13 cellular contexts compared by ENCODE assay signal in genomic region chr19:17363852-17364605, GRCh38. TPM values are rescaled to one million over a fixed set of nuclear protein-coding genes. Genes with fewer than 3 reads are reported as not detected.
A peak's percentile ranks its signal among the peaks of the same experiment; 100 is the strongest.
DNase-seq lines count a peak whose midpoint lies in the region; ATAC-seq, FAIRE-seq and TF ChIP-seq lines count a peak whose summit lies in the region.
"Not testable (repeated sequence)": the region's sequence is repeated elsewhere in the genome, so short reads cannot be mapped to it uniquely, and the experiment has no call there.
"Had no signal": no experiment of that assay in that cellular context is flagged by ENCODE, and none has a peak within 500 bp of the region (broad histone marks: within the 10 kb centered on the region; RNA-seq: fewer than 3 reads in every experiment).

No MANE protein-coding gene starts in this region.

- not testable (repeated sequence) for H3K9me3 ChIP-seq in HEK293 (ENCODE audit: control insufficient read depth, insufficient read depth, low read depth, low read length); HepG2 (ENCODE audit: low read length); neural progenitor cell (ENCODE audit: low read depth)

- not testable (repeated sequence) for H2AFZ ChIP-seq in HepG2 (ENCODE audit: low read length); neural progenitor cell (replicated peaks)

- H3K4me1 ChIP-seq in HEK293 (ENCODE audit: control insufficient read depth, insufficient read depth, low read length); HepG2 (ENCODE audit: insufficient read depth, low read length); neural progenitor cell: not testable (repeated sequence)

- H3K27ac ChIP-seq in HEK293 (ENCODE audit: extremely low read depth, low read depth, low read length); HepG2 (ENCODE audit: extremely low read length, insufficient read depth, low read length); neural progenitor cell: not testable (repeated sequence)

- not testable (repeated sequence) for DNase-seq in WTC11 (ENCODE audit: low spot score); endothelial cell (ENCODE audit: low spot score); HepG2 (ENCODE audit: low spot score); neural progenitor cell (ENCODE audit: low spot score)

- WGBS in HepG2 (ENCODE audit: low lambda C conversion rate): 50% methylated on average over 20 of the region's 20 CpGs

- TF ChIP-seq POLR2A in HepG2 (IDR thresholded peaks at IDR 0.05; ENCODE audit: insufficient read depth in 1 of 2, low read depth in 2 of 2, low read length in 2 of 2): not testable (repeated sequence)

- H3K4me1 Mint-ChIP-seq in WTC11, neural progenitor cell: not testable (repeated sequence)
- H3K4me1 Mint-ChIP-seq in endothelial cell (ENCODE audit: unreplicated experiment): peaks cover 34% of the 10 kb centered on the region

- not testable (repeated sequence) for H3K27ac Mint-ChIP-seq in WTC11, neural progenitor cell
- H3K27ac Mint-ChIP-seq in endothelial cell (ENCODE audit: unreplicated experiment): peak overlapping the region; percentile 62

- not testable (repeated sequence) for H3K4me3 ChIP-seq in HEK293 (ENCODE audit: low read depth, low read length); HepG2 (replicated peaks in 1 of 3; ENCODE audit: insufficient read depth in 1 of 3, low read depth in 2 of 3, low read length in 3 of 3); neural progenitor cell

- H3K79me2 ChIP-seq in HepG2 (ENCODE audit: insufficient read depth, low read length); neural progenitor cell (ENCODE audit: low read depth): not testable (repeated sequence)

- BruUV-seq in HepG2 (replicated peaks; lab: Mats Ljungman, UMichigan): not testable (repeated sequence)

- H3F3A ChIP-seq in neural progenitor cell (ENCODE audit: low read depth): not testable (repeated sequence)

- not testable (repeated sequence) for H3K36me3 Mint-ChIP-seq in WTC11, neural progenitor cell
- peaks cover 56% of the 10 kb centered on the region for H3K36me3 Mint-ChIP-seq in endothelial cell (ENCODE audit: low read depth, unreplicated experiment)

- TF ChIP-seq CTCF in HEK293 (tag by site-specific recombination; IDR thresholded peaks at IDR 0.05); WTC11 (IDR thresholded peaks at IDR 0.05); endothelial cell (IDR thresholded peaks at IDR 0.05; ENCODE audit: unreplicated experiment); HepG2 (CRISPR knock-in tag; IDR thresholded peaks at IDR 0.05); neural progenitor cell (IDR thresholded peaks at IDR 0.05): not testable (repeated sequence)

- H3K27me3 Mint-ChIP-seq in WTC11 (ENCODE audit: low read depth); endothelial cell (ENCODE audit: unreplicated experiment): not testable (repeated sequence)
- peaks cover 12% of the 10 kb centered on the region for H3K27me3 Mint-ChIP-seq in neural progenitor cell (ENCODE audit: insufficient read depth, low read depth)

- not testable (repeated sequence) for H3K9ac ChIP-seq in HepG2 (ENCODE audit: insufficient read depth, low read depth, low read length); neural progenitor cell

- intact Hi-C loops in HepG2 (cut with micrococcal nuclease; ENCODE audit: unreplicated experiment): not testable (repeated sequence)

- H3K27me3 ChIP-seq in HepG2 (ENCODE audit: control insufficient read depth in 1 of 2, insufficient read depth in 2 of 2, low read length in 2 of 2): peaks cover 0 to 12% of the 10 kb centered on the region in 2 experiments; a peak in 3 of 5 replicates
- H3K27me3 ChIP-seq in neural progenitor cell: not testable (repeated sequence)

- TF ChIP-seq EP300 in HepG2 (IDR thresholded peaks at IDR 0.05; ENCODE audit: low read depth in 2 of 2, low read length in 2 of 2); HepG2 (CRISPR knock-in tag; IDR thresholded peaks at IDR 0.05; ENCODE audit: borderline replicate concordance): not testable (repeated sequence)

- TF ChIP-seq RAD21 in HepG2 (CRISPR knock-in tag; IDR thresholded peaks at IDR 0.05): not testable (repeated sequence)

- not testable (repeated sequence) for FAIRE-seq in HepG2 (lab: Jason Lieb, UNC)

- POLR2A ChIA-PET in HEK293 (lab: Yijun Ruan, JAX); WTC11 (lab: Charles Lee); HepG2 (lab: Yijun Ruan, JAX): not testable (repeated sequence)

- not testable (repeated sequence) for H3K36me3 ChIP-seq in HEK293 (ENCODE audit: control insufficient read depth in 2 of 2, insufficient read depth in 1 of 2, low read length in 2 of 2); HepG2 (replicated peaks in 1 of 2; ENCODE audit: control insufficient read depth in 1 of 2, insufficient read depth in 2 of 2, low read length in 2 of 2); neural progenitor cell

- H3K4me3 Mint-ChIP-seq in WTC11: not testable (repeated sequence)
- H3K4me3 Mint-ChIP-seq in endothelial cell (ENCODE audit: unreplicated experiment): peak overlapping the region; percentile 85
- H3K4me3 Mint-ChIP-seq in neural progenitor cell: peak overlapping the region; percentile 34

- in situ Hi-C loops in HepG2 (cut with HindIII; ENCODE audit: extremely low pct_ligation_motif_present, low pct_unique_long_range_greater_than_20kb): not testable (repeated sequence)

- CTCF ChIA-PET in HEK293 (lab: Yijun Ruan, JAX): interaction anchor here (0.6 to 0.7 kb wide), 2 partner anchors 158 to 572 kb away, joined by 3 read pairs; no protein-coding TSS in a partner anchor
- CTCF ChIA-PET in WTC11 (lab: Charles Lee): interaction anchor here (0.7 to 1.0 kb wide), 2 partner anchors 17 to 36 kb away, joined by 3 read pairs; no protein-coding TSS in a partner anchor
- CTCF ChIA-PET in HepG2 (lab: Yijun Ruan, JAX; ENCODE audit: low intra/inter-chr PET ratio, low total read pairs): not testable (repeated sequence)

- not testable (repeated sequence) for H3K9me3 Mint-ChIP-seq in WTC11; endothelial cell (ENCODE audit: unreplicated experiment); neural progenitor cell

- not testable (repeated sequence) for H4K20me1 ChIP-seq in HepG2 (ENCODE audit: insufficient read depth, low read length); neural progenitor cell (ENCODE audit: low read depth)

- not testable (repeated sequence) for H3K4me2 ChIP-seq in HepG2 (ENCODE audit: low read depth, low read length); neural progenitor cell

- not testable (repeated sequence) for ATAC-seq in WTC11, HepG2

RNA-seq across cellular contexts. Expression of gene PLVAP, which starts 13.1 kb away (rescaled TPM):
- total RNA-seq in WTC11 (2021): 0.11 to 0.27 TPM in 2 of 3 replicates, not detected in the other
- 1,569 TPM for total RNA-seq in endothelial cell (ENCODE audit: unreplicated experiment)
- not detected in 2 replicates for total RNA-seq in HepG2 (2016; rRNA removed; fragmentation: Illumina TruSeq; extraction: Trizol)
- not detected in 2 replicates for total RNA-seq in HepG2 (2016; cell fraction: cytosol; rRNA removed; fragmentation: Illumina TruSeq; extraction: Trizol; ENCODE audit: low read depth)
- total RNA-seq in HepG2 (2016; cell fraction: insoluble cytoplasmic fraction; rRNA removed; fragmentation: Illumina TruSeq; extraction: Trizol): not detected in 2 replicates
- total RNA-seq in HepG2 (2016; cell fraction: membrane; rRNA removed; fragmentation: Illumina TruSeq; extraction: Trizol): not detected in 2 replicates
- total RNA-seq in HepG2 (2016; cell fraction: nucleus; rRNA removed; fragmentation: Illumina TruSeq; extraction: Trizol): not detected in 2 replicates
- polyA plus RNA-seq in HepG2 (2011; rRNA removed): 0.26 TPM in 1 of 2 replicates, not detected in the other
- not detected in 2 replicates for polyA plus RNA-seq in HepG2 (2011; cell fraction: cytosol; rRNA removed)
- 0.26 and 0.58 TPM in 2 replicates for polyA plus RNA-seq in HepG2 (2011; cell fraction: nucleus; rRNA removed)
- not detected in 2 replicates for polyA plus RNA-seq in HepG2 (2012)
- not detected in 2 replicates for polyA plus RNA-seq in HepG2 (2016; cell fraction: cytosol; fragmentation: Illumina TruSeq; extraction: Trizol; ENCODE audit: low read depth)
- polyA plus RNA-seq in HepG2 (2016; cell fraction: insoluble cytoplasmic fraction; fragmentation: Illumina TruSeq; extraction: Trizol; ENCODE audit: low read depth): not detected in 2 replicates
- not detected in 2 replicates for polyA plus RNA-seq in HepG2 (2016; cell fraction: membrane; fragmentation: Illumina TruSeq; extraction: Trizol; ENCODE audit: low read depth)
- not detected in 2 replicates for polyA plus RNA-seq in HepG2 (2016; cell fraction: nucleus; fragmentation: Illumina TruSeq; extraction: Trizol; ENCODE audit: insufficient read depth, low read depth)
- polyA minus RNA-seq in HepG2 (2011; rRNA and poly(A)+ RNA removed; ENCODE audit: low replicate concordance): not detected in 2 replicates
- polyA minus RNA-seq in HepG2 (2011; cell fraction: cytosol; rRNA and poly(A)+ RNA removed): not detected in 2 replicates
- polyA minus RNA-seq in HepG2 (2011; cell fraction: nucleus; rRNA and poly(A)+ RNA removed): not detected in 2 replicates
- total RNA-seq in neural progenitor cell (ENCODE audit: low replicate concordance): 0.11 and 0.37 TPM in 2 replicates
- total RNA-seq: A172; B cell; Caco-2; Calu3; CD4-positive, alpha-beta T cell; CD8-positive, alpha-beta T cell had no signal
- polyA plus RNA-seq: A549, BJ had no signal

RNA-seq across cellular contexts. Expression of gene GTPBP3, which starts 26.7 kb away (rescaled TPM):
- 79.1 to 93.0 TPM (median 80.8 TPM) in 3 replicates for total RNA-seq in WTC11 (2021)
- total RNA-seq in endothelial cell (ENCODE audit: unreplicated experiment): 27.3 TPM
- 21.9 and 30.0 TPM in 2 replicates for total RNA-seq in HepG2 (2016; rRNA removed; fragmentation: Illumina TruSeq; extraction: Trizol)
- total RNA-seq in HepG2 (2016; cell fraction: cytosol; rRNA removed; fragmentation: Illumina TruSeq; extraction: Trizol; ENCODE audit: low read depth): 7.6 and 7.7 TPM in 2 replicates
- 20.5 and 30.8 TPM in 2 replicates for total RNA-seq in HepG2 (2016; cell fraction: insoluble cytoplasmic fraction; rRNA removed; fragmentation: Illumina TruSeq; extraction: Trizol)
- total RNA-seq in HepG2 (2016; cell fraction: membrane; rRNA removed; fragmentation: Illumina TruSeq; extraction: Trizol): 10.2 and 11.9 TPM in 2 replicates
- 21.2 and 29.1 TPM in 2 replicates for total RNA-seq in HepG2 (2016; cell fraction: nucleus; rRNA removed; fragmentation: Illumina TruSeq; extraction: Trizol)
- polyA plus RNA-seq in HepG2 (2011; rRNA removed): 17.5 and 19.4 TPM in 2 replicates
- 12.8 and 16.0 TPM in 2 replicates for polyA plus RNA-seq in HepG2 (2011; cell fraction: cytosol; rRNA removed)
- polyA plus RNA-seq in HepG2 (2011; cell fraction: nucleus; rRNA removed): 70.0 and 87.3 TPM in 2 replicates
- 18.4 and 23.1 TPM in 2 replicates for polyA plus RNA-seq in HepG2 (2012)
- polyA plus RNA-seq in HepG2 (2016; cell fraction: cytosol; fragmentation: Illumina TruSeq; extraction: Trizol; ENCODE audit: low read depth): 2.2 and 2.4 TPM in 2 replicates
- 28.4 and 29.4 TPM in 2 replicates for polyA plus RNA-seq in HepG2 (2016; cell fraction: insoluble cytoplasmic fraction; fragmentation: Illumina TruSeq; extraction: Trizol; ENCODE audit: low read depth)
- 6.0 and 6.4 TPM in 2 replicates for polyA plus RNA-seq in HepG2 (2016; cell fraction: membrane; fragmentation: Illumina TruSeq; extraction: Trizol; ENCODE audit: low read depth)
- 98.3 and 114 TPM in 2 replicates for polyA plus RNA-seq in HepG2 (2016; cell fraction: nucleus; fragmentation: Illumina TruSeq; extraction: Trizol; ENCODE audit: insufficient read depth, low read depth)
- 24.6 and 34.1 TPM in 2 replicates for polyA minus RNA-seq in HepG2 (2011; rRNA and poly(A)+ RNA removed; ENCODE audit: low replicate concordance)
- polyA minus RNA-seq in HepG2 (2011; cell fraction: cytosol; rRNA and poly(A)+ RNA removed): 13.8 and 14.8 TPM in 2 replicates
- 29.1 and 29.5 TPM in 2 replicates for polyA minus RNA-seq in HepG2 (2011; cell fraction: nucleus; rRNA and poly(A)+ RNA removed)
- total RNA-seq in neural progenitor cell (ENCODE audit: low replicate concordance): 13.2 and 47.6 TPM in 2 replicates

RNA-seq across cellular contexts. Expression of gene ANO8, which starts 29.4 kb away (rescaled TPM):
- total RNA-seq in WTC11 (2021) (30.5 to 35.4 TPM (median 32.6 TPM) in 3 replicates), endothelial cell (ENCODE audit: unreplicated experiment) (19.0 TPM), HepG2 (2016; rRNA removed; fragmentation: Illumina TruSeq; extraction: Trizol) (0.79 and 1.8 TPM in 2 replicates), neural progenitor cell (ENCODE audit: low replicate concordance) (11.4 and 25.0 TPM in 2 replicates)
- 0.26 and 0.51 TPM in 2 replicates for total RNA-seq in HepG2 (2016; cell fraction: cytosol; rRNA removed; fragmentation: Illumina TruSeq; extraction: Trizol; ENCODE audit: low read depth)
- 0.62 and 2.2 TPM in 2 replicates for total RNA-seq in HepG2 (2016; cell fraction: insoluble cytoplasmic fraction; rRNA removed; fragmentation: Illumina TruSeq; extraction: Trizol)
- total RNA-seq in HepG2 (2016; cell fraction: membrane; rRNA removed; fragmentation: Illumina TruSeq; extraction: Trizol): 0.69 and 0.87 TPM in 2 replicates
- total RNA-seq in HepG2 (2016; cell fraction: nucleus; rRNA removed; fragmentation: Illumina TruSeq; extraction: Trizol): 3.0 and 3.6 TPM in 2 replicates
- 3.5 and 5.1 TPM in 2 replicates for polyA plus RNA-seq in HepG2 (2011; rRNA removed)
- polyA plus RNA-seq in HepG2 (2011; cell fraction: cytosol; rRNA removed): 1.8 and 2.2 TPM in 2 replicates
- polyA plus RNA-seq in HepG2 (2011; cell fraction: nucleus; rRNA removed): 27.1 and 30.5 TPM in 2 replicates
- 3.2 and 4.5 TPM in 2 replicates for polyA plus RNA-seq in HepG2 (2012)
- polyA plus RNA-seq in HepG2 (2016; cell fraction: cytosol; fragmentation: Illumina TruSeq; extraction: Trizol; ENCODE audit: low read depth): 0.24 and 0.28 TPM in 2 replicates
- 0.87 and 1.1 TPM in 2 replicates for polyA plus RNA-seq in HepG2 (2016; cell fraction: insoluble cytoplasmic fraction; fragmentation: Illumina TruSeq; extraction: Trizol; ENCODE audit: low read depth)
- polyA plus RNA-seq in HepG2 (2016; cell fraction: membrane; fragmentation: Illumina TruSeq; extraction: Trizol; ENCODE audit: low read depth): 0.37 and 0.50 TPM in 2 replicates
- 12.4 and 14.0 TPM in 2 replicates for polyA plus RNA-seq in HepG2 (2016; cell fraction: nucleus; fragmentation: Illumina TruSeq; extraction: Trizol; ENCODE audit: insufficient read depth, low read depth)
- polyA minus RNA-seq in HepG2 (2011; rRNA and poly(A)+ RNA removed; ENCODE audit: low replicate concordance): 7.6 and 10.4 TPM in 2 replicates
- 3.0 TPM in 2 replicates for polyA minus RNA-seq in HepG2 (2011; cell fraction: cytosol; rRNA and poly(A)+ RNA removed)
- polyA minus RNA-seq in HepG2 (2011; cell fraction: nucleus; rRNA and poly(A)+ RNA removed): 9.2 and 9.3 TPM in 2 replicates

RNA-seq across cellular contexts. Expression of gene CCDC194, which starts 30.0 kb away (rescaled TPM):
- 0.37 to 0.87 TPM (median 0.76 TPM) in 3 replicates for total RNA-seq in WTC11 (2021)
- total RNA-seq in endothelial cell (ENCODE audit: unreplicated experiment): 2.7 TPM
- total RNA-seq in HepG2 (2016; rRNA removed; fragmentation: Illumina TruSeq; extraction: Trizol): 0.13 TPM in 1 of 2 replicates, not detected in the other
- not detected in 2 replicates for total RNA-seq in HepG2 (2016; cell fraction: cytosol; rRNA removed; fragmentation: Illumina TruSeq; extraction: Trizol; ENCODE audit: low read depth)
- total RNA-seq in HepG2 (2016; cell fraction: insoluble cytoplasmic fraction; rRNA removed; fragmentation: Illumina TruSeq; extraction: Trizol): 0.22 TPM in 1 of 2 replicates, not detected in the other
- not detected in 2 replicates for total RNA-seq in HepG2 (2016; cell fraction: membrane; rRNA removed; fragmentation: Illumina TruSeq; extraction: Trizol)
- total RNA-seq in HepG2 (2016; cell fraction: nucleus; rRNA removed; fragmentation: Illumina TruSeq; extraction: Trizol): 0.50 TPM in 1 of 2 replicates, not detected in the other
- polyA plus RNA-seq in HepG2 (2011; rRNA removed): 0.21 and 0.35 TPM in 2 replicates
- polyA plus RNA-seq in HepG2 (2011; cell fraction: cytosol; rRNA removed): 0.08 TPM in 1 of 2 replicates, not detected in the other
- polyA plus RNA-seq in HepG2 (2011; cell fraction: nucleus; rRNA removed): 1.5 and 2.7 TPM in 2 replicates
- 0.60 and 0.69 TPM in 2 replicates for polyA plus RNA-seq in HepG2 (2012)
- not detected in 2 replicates for polyA plus RNA-seq in HepG2 (2016; cell fraction: cytosol; fragmentation: Illumina TruSeq; extraction: Trizol; ENCODE audit: low read depth)
- polyA plus RNA-seq in HepG2 (2016; cell fraction: insoluble cytoplasmic fraction; fragmentation: Illumina TruSeq; extraction: Trizol; ENCODE audit: low read depth): not detected in 2 replicates
- polyA plus RNA-seq in HepG2 (2016; cell fraction: membrane; fragmentation: Illumina TruSeq; extraction: Trizol; ENCODE audit: low read depth): not detected in 2 replicates
- 0.62 and 1.2 TPM in 2 replicates for polyA plus RNA-seq in HepG2 (2016; cell fraction: nucleus; fragmentation: Illumina TruSeq; extraction: Trizol; ENCODE audit: insufficient read depth, low read depth)
- polyA minus RNA-seq in HepG2 (2011; rRNA and poly(A)+ RNA removed; ENCODE audit: low replicate concordance): 3.3 TPM in 1 of 2 replicates, not detected in the other
- not detected in 2 replicates for polyA minus RNA-seq in HepG2 (2011; cell fraction: cytosol; rRNA and poly(A)+ RNA removed)
- polyA minus RNA-seq in HepG2 (2011; cell fraction: nucleus; rRNA and poly(A)+ RNA removed): 1.9 and 3.0 TPM in 2 replicates
- 0.56 and 1.1 TPM in 2 replicates for total RNA-seq in neural progenitor cell (ENCODE audit: low replicate concordance)
- total RNA-seq: A172; Calu3; CD4-positive, alpha-beta T cell had no signal
- polyA plus RNA-seq: A549, BJ had no signal

RNA-seq across cellular contexts. Expression of gene BST2, which starts 41.4 kb away (rescaled TPM):
- total RNA-seq in WTC11 (2021): 22.8 to 67.7 TPM (median 61.1 TPM) in 3 replicates
- total RNA-seq in endothelial cell (ENCODE audit: unreplicated experiment): 97.8 TPM
- 39.1 and 58.8 TPM in 2 replicates for total RNA-seq in HepG2 (2016; rRNA removed; fragmentation: Illumina TruSeq; extraction: Trizol)
- 13.2 and 16.4 TPM in 2 replicates for total RNA-seq in HepG2 (2016; cell fraction: cytosol; rRNA removed; fragmentation: Illumina TruSeq; extraction: Trizol; ENCODE audit: low read depth)
- total RNA-seq in HepG2 (2016; cell fraction: insoluble cytoplasmic fraction; rRNA removed; fragmentation: Illumina TruSeq; extraction: Trizol): 39.2 and 64.4 TPM in 2 replicates
- 23.1 TPM in 2 replicates for total RNA-seq in HepG2 (2016; cell fraction: membrane; rRNA removed; fragmentation: Illumina TruSeq; extraction: Trizol)
- total RNA-seq in HepG2 (2016; cell fraction: nucleus; rRNA removed; fragmentation: Illumina TruSeq; extraction: Trizol): 45.3 and 48.7 TPM in 2 replicates
- polyA plus RNA-seq in HepG2 (2011; rRNA removed): 93.8 and 105 TPM in 2 replicates
- 120 and 135 TPM in 2 replicates for polyA plus RNA-seq in HepG2 (2011; cell fraction: cytosol; rRNA removed)
- polyA plus RNA-seq in HepG2 (2011; cell fraction: nucleus; rRNA removed): 45.7 and 55.1 TPM in 2 replicates
- polyA plus RNA-seq in HepG2 (2012): 40.8 and 80.1 TPM in 2 replicates
- 20.8 and 22.8 TPM in 2 replicates for polyA plus RNA-seq in HepG2 (2016; cell fraction: cytosol; fragmentation: Illumina TruSeq; extraction: Trizol; ENCODE audit: low read depth)
- polyA plus RNA-seq in HepG2 (2016; cell fraction: insoluble cytoplasmic fraction; fragmentation: Illumina TruSeq; extraction: Trizol; ENCODE audit: low read depth): 52.4 and 55.4 TPM in 2 replicates
- 30.0 and 30.4 TPM in 2 replicates for polyA plus RNA-seq in HepG2 (2016; cell fraction: membrane; fragmentation: Illumina TruSeq; extraction: Trizol; ENCODE audit: low read depth)
- 103 and 116 TPM in 2 replicates for polyA plus RNA-seq in HepG2 (2016; cell fraction: nucleus; fragmentation: Illumina TruSeq; extraction: Trizol; ENCODE audit: insufficient read depth, low read depth)
- polyA minus RNA-seq in HepG2 (2011; rRNA and poly(A)+ RNA removed; ENCODE audit: low replicate concordance): 56.6 and 402 TPM in 2 replicates
- 23.0 and 24.4 TPM in 2 replicates for polyA minus RNA-seq in HepG2 (2011; cell fraction: cytosol; rRNA and poly(A)+ RNA removed)
- polyA minus RNA-seq in HepG2 (2011; cell fraction: nucleus; rRNA and poly(A)+ RNA removed): 13.5 and 26.4 TPM in 2 replicates
- total RNA-seq in neural progenitor cell (ENCODE audit: low replicate concordance): 44.8 and 65.5 TPM in 2 replicates

Comparison
In these comparisons a context has a peak if more than half of its experiments do, and no peak if none do; other contexts are left out.
1. RNA of gene PLVAP, which starts 13.1 kb away (total RNA-seq): 1,569 TPM in endothelial cell (single experiment); 0.11 to 0.37 TPM in neural progenitor cell, not detected in HepG2 and 0.11 to 0.27 TPM in WTC11; every median in the first group is over 1,000 times any median in the second.